ENCODE assay signal across 16 cellular contexts in genomic region chr1:72011721-72012120, GRCh38.
"Had no signal": no experiment of that assay in that cellular context is flagged by ENCODE, and none has a peak within 500 bp of the region (broad histone marks: within the 10 kb centered on the region; RNA-seq: fewer than 3 reads in every experiment).

No MANE protein-coding gene starts in this region.

- DNase-seq: dermis blood vessel endothelial cell; dorsolateral prefrontal cortex; effector CD4-positive, alpha-beta T cell; effector memory CD4-positive, alpha-beta T cell; foreskin keratinocyte; heart right ventricle; hippocampal formation; left cardiac atrium; left lung; left ventricle myocardium superior; lower lobe of right lung; mesenchymal stem cell; mucosa of descending colon had no signal

- H3K36me3 ChIP-seq: esophagus muscularis mucosa, gastroesophageal sphincter, heart right ventricle, left lung, lower lobe of right lung had no signal

- H3K9me3 ChIP-seq: esophagus muscularis mucosa, gastroesophageal sphincter, heart right ventricle, left lung, lower lobe of right lung, mucosa of descending colon had no signal

- H3K27me3 ChIP-seq: dorsolateral prefrontal cortex, esophagus muscularis mucosa, foreskin keratinocyte, gastroesophageal sphincter, heart right ventricle, left lung had no signal

- H3K4me3 ChIP-seq: coronary artery, esophagus muscularis mucosa, gastroesophageal sphincter, heart right ventricle, left lung, lower lobe of right lung, mucosa of descending colon had no signal

- H3K4me1 ChIP-seq: foreskin keratinocyte, left lung, lower lobe of right lung had no signal

- H3K27ac ChIP-seq: coronary artery, dorsolateral prefrontal cortex, esophagus muscularis mucosa, foreskin keratinocyte, gastroesophageal sphincter, heart right ventricle, left lung, lower lobe of right lung had no signal
